In genomic region chr9:135693265-135693664, GRCh38 we compare ENCODE assay signal across 20 cellular contexts. TPM values are rescaled to one million over a fixed set of nuclear protein-coding genes. Genes with fewer than 3 reads are reported as not detected.
"Had no signal": no experiment of that assay in that cellular context is flagged by ENCODE, and none has a peak within 500 bp of the region (broad histone marks: within the 10 kb centered on the region; RNA-seq: fewer than 3 reads in every experiment).

No MANE protein-coding gene starts in this region.

- H3K9me3 Mint-ChIP-seq: activated T-helper 17 cell treated with anti-CD3 and anti-CD28 coated beads, Interleukin-2, amount 50 U/mL, for 72 hours had no signal

- H3K4me3 ChIP-seq: colonic mucosa, esophagus muscularis mucosa, transverse colon, vagina had no signal

- H3K27ac Mint-ChIP-seq: activated T-helper 17 cell treated with anti-CD3 and anti-CD28 coated beads, Interleukin-2, amount 50 U/mL, for 72 hours had no signal

- H3K27ac ChIP-seq: colonic mucosa, esophagus muscularis mucosa, parathyroid adenoma, transverse colon, vagina, VCaP had no signal

- DNase-seq: activated CD4-positive, alpha-beta T cell treated with anti-CD3 and anti-CD28 coated beads, Interleukin-2, amount 50 U/mL, for 48 hours; activated naive CD4-positive, alpha-beta T cell treated with Interleukin-2 at 50 U/mL for 16 hours; colonic mucosa; hippocampal formation; kidney glomerular epithelial cell; stimulated activated CD4-positive, alpha-beta T cell treated with anti-CD3 and anti-CD28 coated beads, Interleukin-15, amount 100 ng/mL, for 24 hours; stimulated activated CD4-positive, alpha-beta T cell treated with anti-CD3 and anti-CD28 coated beads, Interleukin-4, amount 100 ng/mL, for 24 hours; stimulated activated naive CD4-positive, alpha-beta T cell; transverse colon had no signal

- H3K4me1 Mint-ChIP-seq: activated T-helper 17 cell treated with anti-CD3 and anti-CD28 coated beads, Interleukin-2, amount 50 U/mL, for 72 hours had no signal

- H3K27me3 ChIP-seq: colonic mucosa, transverse colon, vagina had no signal

- H3K9ac ChIP-seq: parathyroid adenoma had no signal

- H3K4me3 Mint-ChIP-seq: activated T-helper 17 cell treated with anti-CD3 and anti-CD28 coated beads, Interleukin-2, amount 50 U/mL, for 72 hours had no signal

- H3K79me2 ChIP-seq: parathyroid adenoma had no signal

- H2AFZ ChIP-seq: parathyroid adenoma had no signal

- H3K4me1 ChIP-seq: colonic mucosa, esophagus muscularis mucosa, parathyroid adenoma, transverse colon, vagina had no signal

- H3K36me3 ChIP-seq: colonic mucosa, esophagus muscularis mucosa, transverse colon, vagina had no signal

- H3K9me3 ChIP-seq: colonic mucosa, esophagus muscularis mucosa, transverse colon, vagina had no signal

RNA-seq across cellular contexts. Expression of gene SOHLH1, which starts 6.0 kb away (rescaled TPM):
- total RNA-seq: activated T-helper 17 cell treated with anti-CD3 and anti-CD28 coated beads, Interleukin-2, amount 50 U/mL, for 72 hours; cardiac septum; colonic mucosa; esophagus muscularis mucosa; mesenteric fat pad; subcutaneous adipose tissue; T-helper 1 cell treated with Interleukin-12 subunit alpha and Interleukin-12 subunit beta and Interleukin-4 antibody, amounts not matched to agents 30 ng/mL and 1 ng/mL, for 36 hours; transverse colon; vagina had no signal

RNA-seq across cellular contexts. Expression of gene KCNT1, which starts 8.7 kb away (rescaled TPM):
- total RNA-seq: activated T-helper 17 cell treated with anti-CD3 and anti-CD28 coated beads, Interleukin-2, amount 50 U/mL, for 72 hours; T-helper 1 cell treated with Interleukin-12 subunit alpha and Interleukin-12 subunit beta and Interleukin-4 antibody, amounts not matched to agents 30 ng/mL and 1 ng/mL, for 36 hours; vagina had no signal

RNA-seq across cellular contexts. Expression of gene LCN9, which starts 30.2 kb away (rescaled TPM):
- total RNA-seq: activated T-helper 17 cell treated with anti-CD3 and anti-CD28 coated beads, Interleukin-2, amount 50 U/mL, for 72 hours; cardiac septum; colonic mucosa; esophagus muscularis mucosa; lower leg skin; mesenteric fat pad; skeletal muscle tissue; subcutaneous adipose tissue; T-helper 1 cell treated with Interleukin-12 subunit alpha and Interleukin-12 subunit beta and Interleukin-4 antibody, amounts not matched to agents 30 ng/mL and 1 ng/mL, for 36 hours; transverse colon; vagina had no signal

RNA-seq across cellular contexts. Expression of gene GLT6D1, which starts 53.9 kb away (rescaled TPM):
- total RNA-seq: activated T-helper 17 cell treated with anti-CD3 and anti-CD28 coated beads, Interleukin-2, amount 50 U/mL, for 72 hours; cardiac septum; colonic mucosa; esophagus muscularis mucosa; lower leg skin; mesenteric fat pad; skeletal muscle tissue; subcutaneous adipose tissue; T-helper 1 cell treated with Interleukin-12 subunit alpha and Interleukin-12 subunit beta and Interleukin-4 antibody, amounts not matched to agents 30 ng/mL and 1 ng/mL, for 36 hours; transverse colon; vagina had no signal
